In the genomic region with DNA sequence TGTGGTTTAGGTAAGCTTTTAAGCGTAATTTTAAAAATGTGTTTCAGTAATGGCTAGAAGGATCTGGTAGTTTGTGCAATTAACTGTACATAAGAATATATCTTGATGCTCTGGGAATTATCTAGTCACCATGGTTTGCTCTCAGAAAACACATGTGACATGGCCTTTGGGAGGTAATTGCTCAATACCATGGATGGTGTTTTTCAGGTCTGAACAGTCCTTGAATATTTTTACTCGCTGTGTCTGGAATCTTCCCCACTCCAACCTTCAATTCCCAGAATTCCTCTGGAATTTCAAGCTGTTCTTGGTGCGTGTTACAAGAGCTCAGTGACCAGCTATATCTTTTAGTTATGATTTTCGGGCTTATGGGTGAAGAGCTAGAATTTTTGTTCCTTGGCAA, we compare ENCODE assay signal across 21 cellular contexts.
DNase-seq lines count a peak whose midpoint lies in the region; TF ChIP-seq lines count a peak whose summit lies in the region.
"Had no signal": no experiment of that assay in that cellular context is flagged by ENCODE, and none has a peak within 500 bp of the region (broad histone marks: within the 10 kb centered on the region; RNA-seq: fewer than 3 reads in every experiment).

No MANE protein-coding gene starts in this region.

- H4K8ac ChIP-seq in mesendoderm (ENCODE audit: low read depth, low read length) = no peak overlapping the region

- no peak overlapping the region for H2AK5ac ChIP-seq in mesendoderm (ENCODE audit: low read length)

- H3K9ac ChIP-seq in mesendoderm (ENCODE audit: low read length) = no peak overlapping the region
- H3K9ac ChIP-seq: BLaER1 treated with 17β-estradiol and CSF1 and Interleukin-3, amounts not matched to agents 10 nM and 100 nM had no signal

- H3K23ac ChIP-seq in mesendoderm (ENCODE audit: low read length) = no peak overlapping the region

- H3K18ac ChIP-seq in mesendoderm (ENCODE audit: low read length) = no peak overlapping the region

- H2BK120ac ChIP-seq in mesendoderm (ENCODE audit: low read depth, low read length) = no peak overlapping the region

- H3K79me1 ChIP-seq in mesendoderm (ENCODE audit: low read length) = no peaks in the 10 kb centered on the region

- TF ChIP-seq CTCF in left ventricle myocardium inferior (IDR thresholded peaks at IDR 0.05; ENCODE audit: borderline replicate concordance) = no peak
- no peak for TF ChIP-seq CTCF in esophagus muscularis mucosa (IDR thresholded peaks at IDR 0.05)
- no peak for TF ChIP-seq CTCF in uterus (IDR thresholded peaks at IDR 0.05)

- H3K4me2 ChIP-seq in mesendoderm (ENCODE audit: low read length) = no peak overlapping the region

- no peak overlapping the region for H2BK5ac ChIP-seq in mesendoderm (ENCODE audit: low read length)

- H3K4me1 ChIP-seq in left ventricle myocardium inferior (peaks cover 79% of the 10 kb centered on the region), esophagus muscularis mucosa (peaks cover 36 to 93% (median 91%) of the 10 kb centered on the region in 4 donors), uterus (peaks cover 0 to 21% of the 10 kb centered on the region in 2 donors), mesendoderm (ENCODE audit: control insufficient read depth, low read depth, low read length) (no peaks in the 10 kb centered on the region)

- no peak overlapping the region for H4K5ac ChIP-seq in mesendoderm (ENCODE audit: low read length)

- 87% methylated on average over 4 of the region's 4 CpGs for WGBS in esophagus muscularis mucosa
- WGBS in mesendoderm (ENCODE audit: extremely low coverage, insufficient coverage, low lambda C conversion rate) = 100% methylated on average over 1 of the region's 4 CpGs

- TF ChIP-seq POLR2A in esophagus muscularis mucosa (IDR thresholded peaks at IDR 0.05; ENCODE audit: low read depth) (no peak), uterus (IDR thresholded peaks at IDR 0.05) (no peak)

- no peak for TF ChIP-seq EP300 in esophagus muscularis mucosa (IDR thresholded peaks at IDR 0.05)

- H2BK15ac ChIP-seq in mesendoderm (replicated peaks; ENCODE audit: low read depth) = no peak overlapping the region

- intact Hi-C loops in left ventricle myocardium inferior (cut with micrococcal nuclease) (no loop called here), cardiac septum (cut with DNase I) (no loop called here), esophagus muscularis mucosa (cut with DNase I) (loop anchor here (10.0 kb wide), 1 partner anchor 151 kb away; no protein-coding TSS in a partner anchor), uterus (cut with DNase I; ENCODE audit: low total_unique reads) (no loop called here)

- H3K9me3 ChIP-seq in left ventricle myocardium inferior (replicated peaks) = no peaks in the 10 kb centered on the region
- H3K9me3 ChIP-seq in esophagus muscularis mucosa = no peaks in the 10 kb centered on the region
- no peaks in the 10 kb centered on the region for H3K9me3 ChIP-seq in uterus
- H3K9me3 ChIP-seq: BLaER1 treated with 17β-estradiol and CSF1 and Interleukin-3, amounts not matched to agents 10 nM and 100 nM had no signal

- no peak overlapping the region for H3K56ac ChIP-seq in mesendoderm (ENCODE audit: low read length)

- H3K79me2 ChIP-seq in mesendoderm (ENCODE audit: control insufficient read depth, insufficient read depth, low read length) = no peaks in the 10 kb centered on the region

- H3K27me3 ChIP-seq in left ventricle myocardium inferior (ENCODE audit: low read depth) = no peaks in the 10 kb centered on the region
- no peaks in the 10 kb centered on the region for H3K27me3 ChIP-seq in esophagus muscularis mucosa
- H3K27me3 ChIP-seq in uterus = no peaks in the 10 kb centered on the region
- no peaks in the 10 kb centered on the region for H3K27me3 ChIP-seq in mesendoderm (ENCODE audit: insufficient read depth, low read length, poor library complexity)

- H3K27ac ChIP-seq in left ventricle myocardium inferior (replicated peaks) (peak overlapping the region; percentile 57), esophagus muscularis mucosa (replicated peaks in 1 of 4) (peak overlapping the region in 3 of 4 donors; percentile 60 to 80 (median 62)), uterus (peak overlapping the region; percentile 71 to 87), mesendoderm (ENCODE audit: low read depth, low read length) (no peak overlapping the region)
- H3K27ac ChIP-seq: BLaER1 treated with 17β-estradiol and CSF1 and Interleukin-3, amounts not matched to agents 10 nM and 100 nM; HL-60; SK-N-MC had no signal

- H3K4ac ChIP-seq in mesendoderm (ENCODE audit: low read depth, low read length) = no peak overlapping the region

- DNase-seq in left ventricle myocardium inferior (no peak), cardiac septum (ENCODE audit: low spot score) (no peak), esophagus muscularis mucosa (ENCODE audit: extremely low spot score) (no peak), renal cortical epithelial cell (ENCODE audit: low read depth) (peak; percentile 16), uterus (no peak), mesendoderm (no peak), NCI-H510A treated with DMSO at 0.1 percent for 48 hours (lab: John Stamatoyannopoulos, UW) (no peak), SKM-1 (lab: John Stamatoyannopoulos, UW; ENCODE audit: unreplicated experiment) (no peak)
- DNase-seq: Calu3; CD8-positive, alpha-beta T cell; DMS53; EL; H9; NCI-H1105 treated with DMSO at 0.1 percent for 48 hours; NCI-H1694; NCI-H69; SHP77 had no signal

- H3K36me3 ChIP-seq in left ventricle myocardium inferior = peaks cover 7% of the 10 kb centered on the region
- peaks cover 0 to 11% (median 7%) of the 10 kb centered on the region in 4 donors for H3K36me3 ChIP-seq in esophagus muscularis mucosa
- no peaks in the 10 kb centered on the region for H3K36me3 ChIP-seq in uterus
- H3K36me3 ChIP-seq in mesendoderm (ENCODE audit: control insufficient read depth, insufficient read depth, low read length) = no peaks in the 10 kb centered on the region

- no peak overlapping the region for H3K4me3 ChIP-seq in left ventricle myocardium inferior
- H3K4me3 ChIP-seq in esophagus muscularis mucosa = no peak overlapping the region
- H3K4me3 ChIP-seq in uterus = no peak overlapping the region
- H3K4me3 ChIP-seq in mesendoderm (ENCODE audit: low read length) = no peak overlapping the region
- H3K4me3 ChIP-seq: BLaER1 treated with 17β-estradiol and CSF1 and Interleukin-3, amounts not matched to agents 10 nM and 100 nM; GM12878; SK-N-MC had no signal
